In genomic region chr19:48123907-48124675, GRCh38 we compare ENCODE assay signal across 9 cellular contexts. TPM values are rescaled to one million over a fixed set of nuclear protein-coding genes. Genes with fewer than 3 reads are reported as not detected.
DNase-seq lines count a peak whose midpoint lies in the region; ATAC-seq and TF ChIP-seq lines count a peak whose summit lies in the region.
"Had no signal": no experiment of that assay in that cellular context is flagged by ENCODE, and none has a peak within 500 bp of the region (broad histone marks: within the 10 kb centered on the region; RNA-seq: fewer than 3 reads in every experiment).

No MANE protein-coding gene starts in this region.

- TF ChIP-seq POLR2A in sigmoid colon (IDR thresholded peaks at IDR 0.05), result no peak

- H3K27me3 ChIP-seq in sigmoid colon, result no peaks in the 10 kb centered on the region
- H3K27me3 ChIP-seq: heart right ventricle had no signal

- peak; percentile 34 for ATAC-seq in omental fat pad (ENCODE audit: low FRiP score)

- no peak for TF ChIP-seq CTCF in omental fat pad (IDR thresholded peaks at IDR 0.05)
- TF ChIP-seq CTCF in sigmoid colon (IDR thresholded peaks at IDR 0.05), result no peak

- DNase-seq in COLO668 (lab: John Stamatoyannopoulos, UW; ENCODE audit: unreplicated experiment) (peak; percentile 42), Kasumi-1 (lab: John Stamatoyannopoulos, UW) (peak; percentile 2 to 7), dermis microvascular lymphatic vessel endothelial cell (ENCODE audit: low read depth in 2 of 2) (peak; percentile 64 to 98), omental fat pad (ENCODE audit: low spot score) (no peak), NCI-H146 treated with DMSO at 0.1 percent for 48 hours (lab: John Stamatoyannopoulos, UW; ENCODE audit: unreplicated experiment) (no peak), NCI-H510A treated with DMSO at 0.1 percent for 48 hours (lab: John Stamatoyannopoulos, UW) (no peak), sigmoid colon (no peak), NCI-H2107 (lab: John Stamatoyannopoulos, UW) (no peak)
- DNase-seq: heart right ventricle had no signal

- H3K9me3 ChIP-seq in sigmoid colon, result no peaks in the 10 kb centered on the region
- H3K9me3 ChIP-seq: heart right ventricle had no signal

- no peaks in the 10 kb centered on the region for H3K4me1 ChIP-seq in sigmoid colon

- H3K4me3 ChIP-seq in sigmoid colon, result no peak overlapping the region
- H3K4me3 ChIP-seq: heart right ventricle had no signal

- intact Hi-C loops in sigmoid colon (cut with DNase I), result no loop called here

- H3K36me3 ChIP-seq in sigmoid colon, result peaks cover 0 to 3% (median 0%) of the 10 kb centered on the region in 4 donors

- no peak for TF ChIP-seq EP300 in sigmoid colon (IDR thresholded peaks at IDR 0.05)

- 54 to 75% methylated on average over 12 of the region's 12 CpGs for WGBS in sigmoid colon, 2 donors

- H3K27ac ChIP-seq in sigmoid colon, result peak overlapping the region in 1 of 4 donors; percentile 27

RNA-seq across cellular contexts. Expression of gene PLA2G4C, which starts 13.5 kb away (rescaled TPM):
- total RNA-seq in dermis microvascular lymphatic vessel endothelial cell (67.7 and 108 TPM in 2 replicates), omental fat pad (1 to 10 TPM; 1.7 to 5.7 (median 3.9) TPM), sigmoid colon (10 to 100 TPM; 11.8 to 18.5 (median 13.1) TPM)
- polyA plus RNA-seq in sigmoid colon, result 1 to 10 TPM in 2 of 3 donors, under 1 TPM in 1; 0.60 to 6.4 (median 6.0) TPM

RNA-seq across cellular contexts. Expression of gene LIG1, which starts 46.1 kb away (rescaled TPM):
- total RNA-seq in dermis microvascular lymphatic vessel endothelial cell (27.3 and 37.5 TPM in 2 replicates), omental fat pad (10 to 100 TPM in 1 of 4 donors, 1 to 10 TPM in 3; 6.1 to 10.9 (median 7.3) TPM), sigmoid colon (10 to 100 TPM in 1 of 4 donors, 1 to 10 TPM in 3; 4.3 to 16.9 (median 6.5) TPM)
- 10 to 100 TPM; 11.4 to 41.6 (median 15.5) TPM for polyA plus RNA-seq in sigmoid colon

RNA-seq across cellular contexts. Expression of gene ZSWIM9, which starts 46.4 kb away (rescaled TPM):
- total RNA-seq in dermis microvascular lymphatic vessel endothelial cell (2.2 and 3.3 TPM in 2 replicates), omental fat pad (1 to 10 TPM; 1.5 to 3.3 (median 2.0) TPM), sigmoid colon (1 to 10 TPM; 2.4 to 10.0 (median 4.0) TPM)
- 1 to 10 TPM; 4.2 to 6.1 (median 6.0) TPM for polyA plus RNA-seq in sigmoid colon

Comparison
In these comparisons a context has a peak if more than half of its experiments do, and no peak if none do; other contexts are left out.
1. DNase-seq: peak in COLO668 (single experiment), Kasumi-1 (2 of 2) and dermis microvascular lymphatic vessel endothelial cell (2 of 2); none in omental fat pad (single experiment), NCI-H146 treated with DMSO at 0.1 percent for 48 hours (single experiment), NCI-H510A treated with DMSO at 0.1 percent for 48 hours (single experiment), sigmoid colon (single experiment) and NCI-H2107 (single experiment).